ENCODE assay signal across 2 cellular contexts in the genomic region with DNA sequence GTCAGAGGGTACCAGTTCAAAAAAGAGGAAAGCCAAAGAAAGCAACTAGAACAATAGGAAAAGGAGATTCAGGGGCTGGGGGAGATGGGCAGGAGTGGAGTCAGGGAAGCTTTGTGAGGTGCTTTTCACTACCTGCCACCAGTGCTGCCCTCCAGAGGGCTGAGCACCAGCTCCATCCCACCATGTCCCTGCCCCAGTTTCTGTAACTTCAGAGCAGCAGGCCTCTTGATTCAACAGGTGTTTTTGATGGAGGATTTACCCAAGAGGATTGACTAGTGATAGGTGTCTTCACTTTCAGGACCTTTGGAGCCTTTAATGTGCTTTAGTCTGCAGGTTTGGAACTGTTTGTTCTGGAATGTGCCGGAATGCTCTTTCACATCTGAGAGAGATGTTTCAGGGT.
TF ChIP-seq lines count a peak whose summit lies in the region.

No MANE protein-coding gene starts in this region.

TF ChIP-seq in SK-N-SH treated with all-trans-retinoic acid at 6 μM for 48 hours, 23 proteins besides CTCF, POLR2A, EP300 and RAD21 (continued from another document):
- TF ChIP-seq, protein P1, sequence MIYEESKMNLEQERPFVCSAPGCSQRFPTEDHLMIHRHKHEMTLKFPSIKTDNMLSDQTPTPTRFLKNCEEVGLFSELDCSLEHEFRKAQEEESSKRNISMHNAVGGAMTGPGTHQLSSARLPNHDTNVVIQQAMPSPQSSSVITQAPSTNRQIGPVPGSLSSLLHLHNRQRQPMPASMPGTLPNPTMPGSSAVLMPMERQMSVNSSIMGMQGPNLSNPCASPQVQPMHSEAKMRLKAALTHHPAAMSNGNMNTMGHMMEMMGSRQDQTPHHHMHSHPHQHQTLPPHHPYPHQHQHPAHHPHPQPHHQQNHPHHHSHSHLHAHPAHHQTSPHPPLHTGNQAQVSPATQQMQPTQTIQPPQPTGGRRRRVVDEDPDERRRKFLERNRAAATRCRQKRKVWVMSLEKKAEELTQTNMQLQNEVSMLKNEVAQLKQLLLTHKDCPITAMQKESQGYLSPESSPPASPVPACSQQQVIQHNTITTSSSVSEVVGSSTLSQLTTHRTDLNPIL (CRISPR knock-in tag; IDR thresholded peaks at IDR 0.05; ENCODE audit: low read depth), result no peak
- no peak for TF ChIP-seq ESRRG (CRISPR knock-in tag; IDR thresholded peaks at IDR 0.05)
- no peak for TF ChIP-seq SNAI2 (CRISPR knock-in tag; IDR thresholded peaks at IDR 0.05)
- no peak for TF ChIP-seq ZNF8 (CRISPR knock-in tag; IDR thresholded peaks at IDR 0.05)
- TF ChIP-seq, protein P2, sequence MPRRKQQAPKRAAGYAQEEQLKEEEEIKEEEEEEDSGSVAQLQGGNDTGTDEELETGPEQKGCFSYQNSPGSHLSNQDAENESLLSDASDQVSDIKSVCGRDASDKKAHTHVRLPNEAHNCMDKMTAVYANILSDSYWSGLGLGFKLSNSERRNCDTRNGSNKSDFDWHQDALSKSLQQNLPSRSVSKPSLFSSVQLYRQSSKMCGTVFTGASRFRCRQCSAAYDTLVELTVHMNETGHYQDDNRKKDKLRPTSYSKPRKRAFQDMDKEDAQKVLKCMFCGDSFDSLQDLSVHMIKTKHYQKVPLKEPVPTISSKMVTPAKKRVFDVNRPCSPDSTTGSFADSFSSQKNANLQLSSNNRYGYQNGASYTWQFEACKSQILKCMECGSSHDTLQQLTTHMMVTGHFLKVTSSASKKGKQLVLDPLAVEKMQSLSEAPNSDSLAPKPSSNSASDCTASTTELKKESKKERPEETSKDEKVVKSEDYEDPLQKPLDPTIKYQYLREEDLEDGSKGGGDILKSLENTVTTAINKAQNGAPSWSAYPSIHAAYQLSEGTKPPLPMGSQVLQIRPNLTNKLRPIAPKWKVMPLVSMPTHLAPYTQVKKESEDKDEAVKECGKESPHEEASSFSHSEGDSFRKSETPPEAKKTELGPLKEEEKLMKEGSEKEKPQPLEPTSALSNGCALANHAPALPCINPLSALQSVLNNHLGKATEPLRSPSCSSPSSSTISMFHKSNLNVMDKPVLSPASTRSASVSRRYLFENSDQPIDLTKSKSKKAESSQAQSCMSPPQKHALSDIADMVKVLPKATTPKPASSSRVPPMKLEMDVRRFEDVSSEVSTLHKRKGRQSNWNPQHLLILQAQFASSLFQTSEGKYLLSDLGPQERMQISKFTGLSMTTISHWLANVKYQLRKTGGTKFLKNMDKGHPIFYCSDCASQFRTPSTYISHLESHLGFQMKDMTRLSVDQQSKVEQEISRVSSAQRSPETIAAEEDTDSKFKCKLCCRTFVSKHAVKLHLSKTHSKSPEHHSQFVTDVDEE (CRISPR knock-in tag; IDR thresholded peaks at IDR 0.05), result no peak
- TF ChIP-seq PPARA (CRISPR knock-in tag; IDR thresholded peaks at IDR 0.05; ENCODE audit: borderline replicate concordance), result no peak
- no peak for TF ChIP-seq ISL1 (CRISPR knock-in tag; IDR thresholded peaks at IDR 0.05)
- no peak for TF ChIP-seq POU6F1 (CRISPR knock-in tag; IDR thresholded peaks at IDR 0.05; ENCODE audit: borderline replicate concordance, low read depth)
- TF ChIP-seq RARB (CRISPR knock-in tag; IDR thresholded peaks at IDR 0.05), result no peak
- TF ChIP-seq CSRNP3 (CRISPR knock-in tag; IDR thresholded peaks at IDR 0.05), result no peak
TF ChIP-seq in SK-N-SH treated with all-trans-retinoic acid at 6 μM for 48 hours: peak in this region for 0.

TF ChIP-seq in SK-N-SH, 30 proteins besides CTCF, POLR2A, EP300 and RAD21 (continued from another document):
- TF ChIP-seq PBX3 (IDR thresholded peaks at IDR 0.05) (no peak), JUND (IDR thresholded peaks at IDR 0.05) (no peak), GABPA (IDR thresholded peaks at IDR 0.05; ENCODE audit: low read depth) (no peak)
